In genomic region chr3:50260027-50260941, GRCh38 we compare ENCODE assay signal across 1 cellular context.
TF ChIP-seq lines count a peak whose summit lies in the region.

No MANE protein-coding gene starts in this region.

TF ChIP-seq in HEK293, 187 proteins besides CTCF, POLR2A, EP300 and RAD21 (continued from another document):
- TF ChIP-seq ATF2 (tag by site-specific recombination; IDR thresholded peaks at IDR 0.05; ENCODE audit: low read depth): peak; percentile 80; the same call in 1 of the 2 replicates
- no peak for TF ChIP-seq ZNF514 (tag by site-specific recombination; IDR thresholded peaks at IDR 0.05)
- TF ChIP-seq PATZ1 (tag by site-specific recombination; IDR thresholded peaks at IDR 0.05): peak; percentile 76
- TF ChIP-seq ZNF423 (tag by site-specific recombination; IDR thresholded peaks at IDR 0.05): 0 out of 2 replicates have a peak, but pooled peaks have one; percentile 16
- TF ChIP-seq ZIC2 (tag by site-specific recombination; IDR thresholded peaks at IDR 0.05): peak; percentile 72
- peak; percentile 91 for TF ChIP-seq GLIS1 (tag by site-specific recombination; IDR thresholded peaks at IDR 0.05)
- peak; percentile 69 for TF ChIP-seq ZNF335 (tag by site-specific recombination; conservative IDR thresholded peaks at IDR 0.05)
- peak; percentile 78 for TF ChIP-seq PRDM10 (tag by site-specific recombination; IDR thresholded peaks at IDR 0.05)
- peak; percentile 72 for TF ChIP-seq ZBTB20 (tag by site-specific recombination; IDR thresholded peaks at IDR 0.05)
- TF ChIP-seq ZSCAN30 (tag by site-specific recombination; IDR thresholded peaks at IDR 0.05): peak; percentile 95
- peak; percentile 75 for TF ChIP-seq ZBTB17 (tag by site-specific recombination; IDR thresholded peaks at IDR 0.05)
- TF ChIP-seq KLF10 (tag by site-specific recombination; IDR thresholded peaks at IDR 0.05): 0 out of 2 replicates have a peak, but pooled peaks have one; percentile 20
- TF ChIP-seq KLF1 (tag by site-specific recombination; IDR thresholded peaks at IDR 0.05): 0 out of 2 replicates have a peak, but pooled peaks have one; percentile 20
- TF ChIP-seq ZNF449 (tag by site-specific recombination; IDR thresholded peaks at IDR 0.05): peak; percentile 56; the same call in 1 of the 2 replicates
- 0 out of 2 replicates have a peak, but pooled peaks have one; percentile 48 for TF ChIP-seq SP7 (tag by site-specific recombination; IDR thresholded peaks at IDR 0.05)
- peak; percentile 58 for TF ChIP-seq ZBTB26 (tag by site-specific recombination; optimal IDR thresholded peaks at IDR 0.05)
- peak; percentile 26; the same call in 1 of the 2 replicates for TF ChIP-seq KLF9 (tag by site-specific recombination; IDR thresholded peaks at IDR 0.05; ENCODE audit: low read depth)
- peak; percentile 94 for TF ChIP-seq ZNF610 (tag by site-specific recombination; IDR thresholded peaks at IDR 0.05; ENCODE audit: borderline replicate concordance)
- peak; percentile 42; the same call in 1 of the 2 replicates for TF ChIP-seq ZBTB11 (tag by site-specific recombination; conservative IDR thresholded peaks at IDR 0.05; ENCODE audit: low read depth)
- TF ChIP-seq TSHZ1 (tag by site-specific recombination; IDR thresholded peaks at IDR 0.05; ENCODE audit: borderline replicate concordance): 0 out of 2 replicates have a peak, but pooled peaks have one; percentile 36
- no peak for TF ChIP-seq ZSCAN18 (tag by site-specific recombination; IDR thresholded peaks at IDR 0.05)
- no peak for TF ChIP-seq ZNF791 (tag by site-specific recombination; IDR thresholded peaks at IDR 0.05)
- TF ChIP-seq SP3 (tag by site-specific recombination; IDR thresholded peaks at IDR 0.05): peak; percentile 49
- peak; percentile 81 for TF ChIP-seq HIC1 (tag by site-specific recombination; IDR thresholded peaks at IDR 0.05)
- TF ChIP-seq SP2 (tag by site-specific recombination; IDR thresholded peaks at IDR 0.05): peak; percentile 58
